ENCODE assay signal across 39 cellular contexts in the genomic region with DNA sequence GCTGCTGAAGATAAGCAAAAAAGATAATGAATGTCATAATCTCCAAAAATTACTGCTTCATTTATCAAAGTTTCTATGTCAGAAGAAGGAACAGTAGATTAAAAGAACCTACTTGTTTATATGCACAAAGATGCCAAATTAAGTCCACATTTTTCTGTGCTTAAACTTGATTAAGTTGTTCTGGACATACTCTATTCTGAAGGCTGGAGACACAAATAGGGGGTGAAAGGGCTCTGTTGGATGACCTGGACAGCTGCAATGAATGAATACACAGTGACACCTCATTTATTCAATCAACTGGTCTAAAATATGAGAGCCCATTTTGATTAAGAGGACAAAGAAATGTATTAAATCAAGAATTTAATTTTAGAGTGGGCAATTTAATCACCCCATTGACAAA.
"Had no signal": no experiment of that assay in that cellular context is flagged by ENCODE, and none has a peak within 500 bp of the region (broad histone marks: within the 10 kb centered on the region; RNA-seq: fewer than 3 reads in every experiment).

No MANE protein-coding gene starts in this region.

- H3K9me3 Mint-ChIP-seq: activated naive CD4-positive, alpha-beta T cell treated with anti-CD3 and anti-CD28 coated beads for 36 hours; activated naive CD8-positive, alpha-beta T cell treated with anti-CD3 and anti-CD28 coated beads, Interleukin-2, amount 10 ng/mL, durations not matched to agents 7 days and 5 days; brain had no signal

- FAIRE-seq: astrocyte, bronchial epithelial cell, colon had no signal

- H3K27me3 ChIP-seq: adrenal gland, ascending aorta, body of pancreas, brain microvascular endothelial cell, breast epithelium, cardiac muscle cell, colonic mucosa had no signal

- DNase-seq: activated effector memory CD4-positive, alpha-beta T cell treated with anti-CD3 and anti-CD28 coated beads, Interleukin-2, amount 50 U/mL, for 16 hours; activated effector memory CD4-positive, alpha-beta T cell treated with Interleukin-2 at 50 U/mL for 16 hours; activated gamma-delta T cell; activated gamma-delta T cell treated with Interleukin-2 at 50 U/mL for 16 hours; activated naive CD4-positive, alpha-beta T cell; activated naive CD4-positive, alpha-beta T cell treated with anti-CD3 and anti-CD28 coated beads for 36 hours; activated naive CD4-positive, alpha-beta T cell treated with anti-CD3 and anti-CD28 coated beads, Interleukin-2, amount 10 ng/mL, durations not matched to agents 7 days and 5 days; activated naive CD4-positive, alpha-beta T cell treated with anti-CD3 and anti-CD28 coated beads, Interleukin-2, amount 50 U/mL, for 16 hours; activated naive CD4-positive, alpha-beta T cell treated with Interleukin-2 at 50 U/mL for 16 hours; activated naive CD8-positive, alpha-beta T cell treated with anti-CD3 and anti-CD28 coated beads for 36 hours; activated naive CD8-positive, alpha-beta T cell treated with anti-CD3 and anti-CD28 coated beads, Interleukin-2, amount 10 ng/mL, durations not matched to agents 7 days and 5 days; activated naive CD8-positive, alpha-beta T cell treated with anti-CD3 and anti-CD28 coated beads, Interleukin-2, amount 50 U/mL, for 24 hours; activated T-cell treated with anti-CD3 and anti-CD28 coated beads, Interleukin-2, amount 50 U/mL, for 48 hours; activated T-cell treated with anti-CD3 and anti-CD28 coated beads, Interleukin-2, amount 50 U/mL, for 72 hours; adrenal gland; amniotic stem cell; amygdala; anterior cingulate cortex; aorta; body of pancreas; brain microvascular endothelial cell; caudate nucleus; central memory CD4-positive, alpha-beta T cell; cerebellar nuclear complex; colonic mucosa had no signal

- H3K36me3 ChIP-seq: adrenal gland, ascending aorta, brain microvascular endothelial cell, breast epithelium, cardiac muscle cell, colonic mucosa had no signal

- H3K4me3 ChIP-seq: adrenal gland, ascending aorta, body of pancreas, breast epithelium, cardiac muscle cell, colonic mucosa had no signal

- H3K27ac ChIP-seq: adrenal gland, ascending aorta, body of pancreas, brain microvascular endothelial cell, breast epithelium, cardiac muscle cell, colonic mucosa had no signal

- H3K4me1 Mint-ChIP-seq: activated naive CD4-positive, alpha-beta T cell treated with anti-CD3 and anti-CD28 coated beads, Interleukin-2, amount 10 ng/mL, durations not matched to agents 7 days and 5 days; activated naive CD4-positive, alpha-beta T cell treated with anti-CD3 and anti-CD28 coated beads, Interleukin-2, amount 50 U/mL, for 24 hours; activated naive CD8-positive, alpha-beta T cell treated with anti-CD3 and anti-CD28 coated beads for 36 hours; activated naive CD8-positive, alpha-beta T cell treated with anti-CD3 and anti-CD28 coated beads, Interleukin-2, amount 10 ng/mL, durations not matched to agents 7 days and 5 days; activated naive CD8-positive, alpha-beta T cell treated with anti-CD3 and anti-CD28 coated beads, Interleukin-2, amount 50 U/mL, for 24 hours; activated T-helper 17 cell treated with anti-CD3 and anti-CD28 coated beads, Interleukin-2, amount 50 U/mL, for 72 hours; brain; central memory CD8-positive, alpha-beta T cell had no signal

- H3K27ac Mint-ChIP-seq: activated naive CD4-positive, alpha-beta T cell treated with anti-CD3 and anti-CD28 coated beads for 36 hours; activated naive CD4-positive, alpha-beta T cell treated with anti-CD3 and anti-CD28 coated beads, Interleukin-2, amount 10 ng/mL, durations not matched to agents 7 days and 5 days; activated naive CD4-positive, alpha-beta T cell treated with anti-CD3 and anti-CD28 coated beads, Interleukin-2, amount 50 U/mL, for 24 hours; activated naive CD4-positive, alpha-beta T cell treated with anti-CD3 and anti-CD28 coated beads, Interleukin-2, amount 50 U/mL, for 72 hours; activated naive CD8-positive, alpha-beta T cell; activated naive CD8-positive, alpha-beta T cell treated with anti-CD3 and anti-CD28 coated beads for 36 hours; activated naive CD8-positive, alpha-beta T cell treated with anti-CD3 and anti-CD28 coated beads, Interleukin-2, amount 10 ng/mL, durations not matched to agents 7 days and 5 days; activated naive CD8-positive, alpha-beta T cell treated with anti-CD3 and anti-CD28 coated beads, Interleukin-2, amount 50 U/mL, for 24 hours; activated T-cell treated with anti-CD3 and anti-CD28 coated beads, Interleukin-2, amount 50 U/mL, for 72 hours; activated T-helper 1 cell treated with anti-CD3 and anti-CD28 coated beads, Interleukin-12 subunit alpha, Interleukin-12 subunit beta, Interleukin-2, Interleukin-4 antibody, amounts not matched to agents 30 ng/mL and 10 ng/mL and 1 ng/mL, durations not matched to agents 14 hours and 24 hours and 36 hours; activated T-helper 17 cell treated with anti-CD3 and anti-CD28 coated beads, Interleukin-2, amount 50 U/mL, for 72 hours; activated T-helper 2 cell treated with anti-CD3 and anti-CD28 coated beads, Interferon-gamma antibody, Interleukin-2, Interleukin-4, amounts not matched to agents 10 μg/mL and 5 μg/mL and 100 μg/mL, durations not matched to agents 14 hours and 24 hours and 36 hours; brain had no signal

- H3K27me3 Mint-ChIP-seq: activated naive CD4-positive, alpha-beta T cell treated with anti-CD3 and anti-CD28 coated beads, Interleukin-2, amount 10 ng/mL, durations not matched to agents 7 days and 5 days; activated naive CD4-positive, alpha-beta T cell treated with anti-CD3 and anti-CD28 coated beads, Interleukin-2, amount 50 U/mL, for 24 hours; activated naive CD8-positive, alpha-beta T cell; activated naive CD8-positive, alpha-beta T cell treated with anti-CD3 and anti-CD28 coated beads for 36 hours; activated naive CD8-positive, alpha-beta T cell treated with anti-CD3 and anti-CD28 coated beads, Interleukin-2, amount 10 ng/mL, durations not matched to agents 7 days and 5 days; activated naive CD8-positive, alpha-beta T cell treated with anti-CD3 and anti-CD28 coated beads, Interleukin-2, amount 50 U/mL, for 24 hours; activated T-helper 17 cell treated with anti-CD3 and anti-CD28 coated beads, Interleukin-2, amount 50 U/mL, for 72 hours; central memory CD8-positive, alpha-beta T cell had no signal

- H3K9me3 ChIP-seq: adrenal gland, ascending aorta, body of pancreas, breast epithelium had no signal

- H3K4me3 Mint-ChIP-seq: activated naive CD4-positive, alpha-beta T cell treated with anti-CD3 and anti-CD28 coated beads for 36 hours; activated naive CD4-positive, alpha-beta T cell treated with anti-CD3 and anti-CD28 coated beads, Interleukin-2, amount 10 ng/mL, durations not matched to agents 7 days and 5 days; activated naive CD4-positive, alpha-beta T cell treated with anti-CD3 and anti-CD28 coated beads, Interleukin-2, amount 50 U/mL, for 24 hours; activated naive CD8-positive, alpha-beta T cell; activated naive CD8-positive, alpha-beta T cell treated with anti-CD3 and anti-CD28 coated beads for 36 hours; activated naive CD8-positive, alpha-beta T cell treated with anti-CD3 and anti-CD28 coated beads, Interleukin-2, amount 10 ng/mL, durations not matched to agents 7 days and 5 days; activated naive CD8-positive, alpha-beta T cell treated with anti-CD3 and anti-CD28 coated beads, Interleukin-2, amount 50 U/mL, for 24 hours; activated T-cell treated with anti-CD3 and anti-CD28 coated beads, Interleukin-2, amount 50 U/mL, for 72 hours; activated T-helper 1 cell treated with anti-CD3 and anti-CD28 coated beads, Interleukin-12 subunit alpha, Interleukin-12 subunit beta, Interleukin-2, Interleukin-4 antibody, amounts not matched to agents 30 ng/mL and 10 ng/mL and 1 ng/mL, durations not matched to agents 14 hours and 24 hours and 36 hours; activated T-helper 17 cell treated with anti-CD3 and anti-CD28 coated beads, Interleukin-2, amount 50 U/mL, for 72 hours; brain; central memory CD8-positive, alpha-beta T cell had no signal

- H3K4me1 ChIP-seq: adrenal gland, ascending aorta, body of pancreas, breast epithelium, colonic mucosa had no signal

- H3K36me3 Mint-ChIP-seq: activated naive CD4-positive, alpha-beta T cell treated with anti-CD3 and anti-CD28 coated beads, Interleukin-2, amount 10 ng/mL, durations not matched to agents 7 days and 5 days; activated naive CD4-positive, alpha-beta T cell treated with anti-CD3 and anti-CD28 coated beads, Interleukin-2, amount 50 U/mL, for 24 hours; activated naive CD8-positive, alpha-beta T cell; activated naive CD8-positive, alpha-beta T cell treated with anti-CD3 and anti-CD28 coated beads for 36 hours; activated naive CD8-positive, alpha-beta T cell treated with anti-CD3 and anti-CD28 coated beads, Interleukin-2, amount 10 ng/mL, durations not matched to agents 7 days and 5 days; brain had no signal

- ATAC-seq: activated naive CD4-positive, alpha-beta T cell treated with anti-CD3 and anti-CD28 coated beads, Interleukin-2, amount 50 U/mL, for 72 hours; activated naive CD8-positive, alpha-beta T cell treated with anti-CD3 and anti-CD28 coated beads, Interleukin-2, amount 50 U/mL, for 24 hours; activated T-cell treated with anti-CD3 and anti-CD28 coated beads, Interleukin-2, amount 50 U/mL, for 72 hours; activated T-helper 17 cell treated with anti-CD3 and anti-CD28 coated beads, Interleukin-2, amount 50 U/mL, for 72 hours; body of pancreas had no signal
